15 cellular contexts compared by ENCODE assay signal in genomic region chr3:136343446-136343845, GRCh38.
DNase-seq lines count a peak whose midpoint lies in the region; ATAC-seq and TF ChIP-seq lines count a peak whose summit lies in the region.
"Had no signal": no experiment of that assay in that cellular context is flagged by ENCODE, and none has a peak within 500 bp of the region (broad histone marks: within the 10 kb centered on the region; RNA-seq: fewer than 3 reads in every experiment).

No MANE protein-coding gene starts in this region.

- no peaks in the 10 kb centered on the region for H3K27me3 Mint-ChIP-seq in Calu3 (ENCODE audit: unreplicated experiment)

- H3K4me3 ChIP-seq in MM.1S (ENCODE audit: low read length) (no peak overlapping the region; the same call in 1 of the 2 replicates), muscle layer of duodenum (ENCODE audit: low read depth in 1 of 2, low read length in 2 of 2) (no peak overlapping the region)
- H3K4me3 ChIP-seq: MG63, prostate gland had no signal

- peak overlapping the region; percentile 75 for H3K27ac ChIP-seq in MM.1S (ENCODE audit: low read length)
- H3K27ac ChIP-seq in VCaP: peak overlapping the region; percentile 58
- H3K27ac ChIP-seq in muscle layer of duodenum (ENCODE audit: low read length): peak overlapping the region; percentile 54
- H3K27ac ChIP-seq: prostate gland had no signal

- H3K36me3 Mint-ChIP-seq in Calu3 (ENCODE audit: insufficient read depth, unreplicated experiment): peaks cover 9% of the 10 kb centered on the region

- H3K36me3 ChIP-seq in MM.1S (replicated peaks; ENCODE audit: insufficient read depth, low read length) (peaks cover 3% of the 10 kb centered on the region; the same call in 1 of the 2 replicates), muscle layer of duodenum (ENCODE audit: control insufficient read depth in 1 of 2, insufficient read depth in 2 of 2, low read length in 2 of 2) (peaks cover 9 to 26% of the 10 kb centered on the region in 2 donors)

- no peak overlapping the region for H3K4me3 Mint-ChIP-seq in Calu3 (ENCODE audit: low read depth, unreplicated experiment)
- H3K4me3 Mint-ChIP-seq: WTC11 had no signal

- TF ChIP-seq CTCF in Calu3 (IDR thresholded peaks at IDR 0.05; ENCODE audit: unreplicated experiment): no peak
- no peak for TF ChIP-seq CTCF in MM.1S (IDR thresholded peaks at IDR 0.05; ENCODE audit: low read length)
- TF ChIP-seq CTCF in VCaP (conservative IDR thresholded peaks at IDR 0.05): no peak

- no peaks in the 10 kb centered on the region for H3K27me3 ChIP-seq in MM.1S (replicated peaks; ENCODE audit: insufficient read depth, low read length)
- no peaks in the 10 kb centered on the region for H3K27me3 ChIP-seq in muscle layer of duodenum (ENCODE audit: low read depth, low read length)
- H3K27me3 ChIP-seq: MG63 had no signal

- H3K9me3 ChIP-seq in MM.1S (replicated peaks; ENCODE audit: insufficient read depth, low read length): no peaks in the 10 kb centered on the region
- no peaks in the 10 kb centered on the region for H3K9me3 ChIP-seq in muscle layer of duodenum (ENCODE audit: control insufficient read depth in 1 of 2, low read length in 2 of 2)
- H3K9me3 ChIP-seq: MG63, prostate gland had no signal

- H3F3A ChIP-seq in MM.1S (ENCODE audit: insufficient read depth, low read length): peaks cover 23% of the 10 kb centered on the region

- no peaks in the 10 kb centered on the region for H3K9me3 Mint-ChIP-seq in Calu3 (ENCODE audit: low read depth, unreplicated experiment)
- H3K9me3 Mint-ChIP-seq: WTC11 had no signal

- peak overlapping the region; percentile 48 for H3K4me2 ChIP-seq in MM.1S (ENCODE audit: low read depth, low read length)

- no peaks in the 10 kb centered on the region for H4K20me1 ChIP-seq in MM.1S (ENCODE audit: insufficient read depth, low read length)

- H3K79me2 ChIP-seq in MM.1S (ENCODE audit: low read length): no peaks in the 10 kb centered on the region

- peak overlapping the region; percentile 3; the same call in 1 of the 2 replicates for H3K9ac ChIP-seq in MM.1S (ENCODE audit: low read length)

- no peak for ATAC-seq in HG02884 (IDR thresholded peaks at IDR 0.05; ENCODE audit: unreplicated experiment)

- CTCF ChIA-PET in Calu3 (lab: Charles Lee): interaction anchor here (1.0 kb wide), 1 partner anchor 409 kb away, joined by 3 read pairs; the partner anchor contains the start of gene STAG1

- intact Hi-C loops in Calu3 (cut with micrococcal nuclease; ENCODE audit: unreplicated experiment): no loop called here

- no TSS peak for BruUV-seq in Calu3 (replicated peaks; lab: Mats Ljungman, UMichigan)

- peaks cover 15% of the 10 kb centered on the region for H3K4me1 Mint-ChIP-seq in Calu3 (ENCODE audit: low read depth, unreplicated experiment)

- no peaks in the 10 kb centered on the region for H3K9me2 ChIP-seq in MM.1S (replicated peaks; ENCODE audit: insufficient read depth, low read length)

- peaks cover 23% of the 10 kb centered on the region for H3K4me1 ChIP-seq in MM.1S (ENCODE audit: low read length)
- H3K4me1 ChIP-seq in muscle layer of duodenum (ENCODE audit: control insufficient read depth in 1 of 2, insufficient read depth in 2 of 2, low read length in 2 of 2): peaks cover 0 to 7% of the 10 kb centered on the region in 2 donors
- H3K4me1 ChIP-seq: prostate gland had no signal

- H2AFZ ChIP-seq in MM.1S (ENCODE audit: low read length): peak overlapping the region; percentile 18

- DNase-seq in Calu3 (no peak), MM.1S (peak; percentile 82), NCI-H226 (no peak)
- no peak for DNase-seq in activated CD8-positive, alpha-beta memory T cell treated with anti-CD3 and anti-CD28 coated beads, Interleukin-2, amount 50 U/mL, for 4 hours
- no peak for DNase-seq in central memory CD4-positive, alpha-beta T cell
- DNase-seq: midbrain; NCI-H524 treated with DMSO at 0.1 percent for 48 hours; stimulated activated CD4-positive, alpha-beta T cell treated with anti-CD3 and anti-CD28 coated beads, Interleukin-4, amount 100 ng/mL, for 1 hour; stimulated activated naive CD4-positive, alpha-beta T cell treated with Interleukin-2 at 50 U/mL for 16 hours had no signal

- peak overlapping the region; percentile 12 for H3K27ac Mint-ChIP-seq in Calu3 (ENCODE audit: unreplicated experiment)
